ENCODE assay signal across 8 cellular contexts in genomic region chr2:200944467-200945394, GRCh38. TPM values are rescaled to one million over a fixed set of nuclear protein-coding genes. Genes with fewer than 3 reads are reported as not detected.
DNase-seq lines count a peak whose midpoint lies in the region; FAIRE-seq and TF ChIP-seq lines count a peak whose summit lies in the region.

No MANE protein-coding gene starts in this region.

- no peak for FAIRE-seq in kidney (lab: Jason Lieb, UNC)

- H3K4me1 ChIP-seq in kidney (ENCODE audit: control insufficient read depth in 1 of 2, insufficient read depth in 1 of 2, low read depth in 1 of 2, low read length in 2 of 2), result no peaks in the 10 kb centered on the region

- no peak overlapping the region for H3K27ac ChIP-seq in kidney (ENCODE audit: low read depth in 2 of 2, low read length in 2 of 2)

- peak; percentile 92 for DNase-seq in HCEC 1CT
- DNase-seq in activated CD4-positive, alpha-beta T cell treated with anti-CD3 and anti-CD28 coated beads for 4 hours, result peak; percentile 38 to 39
- peak; percentile 72 for DNase-seq in fibroblast of gingiva (ENCODE audit: low read depth)
- peak; percentile 52 to 69 (median 63) for DNase-seq in stimulated activated CD4-positive, alpha-beta T cell treated with anti-CD3 and anti-CD28 coated beads, TNF-alpha, amount 100 ng/mL, for 48 hours (ENCODE audit: low read depth in 3 of 3)
- no peak for DNase-seq in NCI-H345 treated with DMSO at 0.1 percent for 48 hours (lab: John Stamatoyannopoulos, UW; ENCODE audit: unreplicated experiment)
- no peak for DNase-seq in SHP77 (lab: John Stamatoyannopoulos, UW)
- no peak for DNase-seq in NCI-H1417 treated with DMSO at 0.1 percent for 48 hours (lab: John Stamatoyannopoulos, UW)
- DNase-seq in kidney, result no peak

- H3K36me3 ChIP-seq in kidney (ENCODE audit: control insufficient read depth in 1 of 2, insufficient read depth in 2 of 2, low read length in 2 of 2), result peaks cover 10 to 27% of the 10 kb centered on the region in 2 donors

- H3K9me3 ChIP-seq in kidney (ENCODE audit: control insufficient read depth in 1 of 2, low read length in 2 of 2), result no peaks in the 10 kb centered on the region

- H3K9ac ChIP-seq in kidney (ENCODE audit: low read length in 2 of 2), result no peak overlapping the region

- no peak for TF ChIP-seq CTCF in kidney (IDR thresholded peaks at IDR 0.05; ENCODE audit: borderline replicate concordance, extremely low read depth, insufficient read depth)

- no peak overlapping the region for H3K4me3 ChIP-seq in kidney (ENCODE audit: low read length in 2 of 2)

- intact Hi-C loops in kidney (cut with DNase I), result no loop called here

RNA-seq across cellular contexts. Expression of gene ORC2, which starts 18.7 kb away (rescaled TPM):
- 26.0 TPM for total RNA-seq in kidney
- 7.4 TPM for polyA plus RNA-seq in kidney (ENCODE audit: insufficient read depth, low read depth, low replicate concordance)

RNA-seq across cellular contexts. Expression of gene NIF3L1, which starts 55.6 kb away (rescaled TPM):
- total RNA-seq in kidney, result 24.6 TPM
- 29.7 TPM for polyA plus RNA-seq in kidney (ENCODE audit: insufficient read depth, low read depth, low replicate concordance)

RNA-seq across cellular contexts. Expression of gene PPIL3, which starts 55.9 kb away (rescaled TPM):
- 26.7 TPM for total RNA-seq in kidney
- polyA plus RNA-seq in kidney (ENCODE audit: insufficient read depth, low read depth, low replicate concordance), result 27.0 TPM

Comparison
In these comparisons a context has a peak if more than half of its experiments do, and no peak if none do; other contexts are left out.
1. DNase-seq: peak in HCEC 1CT (single experiment), activated CD4-positive, alpha-beta T cell treated with anti-CD3 and anti-CD28 coated beads for 4 hours (2 of 2), fibroblast of gingiva (single experiment) and stimulated activated CD4-positive, alpha-beta T cell treated with anti-CD3 and anti-CD28 coated beads, TNF-alpha, amount 100 ng/mL, for 48 hours (3 of 3); none in NCI-H345 treated with DMSO at 0.1 percent for 48 hours (single experiment), SHP77 (0 of 2), NCI-H1417 treated with DMSO at 0.1 percent for 48 hours (single experiment) and kidney (single experiment).